In genomic region chr12:1533205-1533601, GRCh38 we compare ENCODE assay signal across 8 cellular contexts.
A peak's percentile ranks its signal among the peaks of the same experiment; 100 is the strongest.
DNase-seq lines count a peak whose midpoint lies in the region; ATAC-seq, FAIRE-seq and TF ChIP-seq lines count a peak whose summit lies in the region.

No MANE protein-coding gene starts in this region.

- H3K4me3 Mint-ChIP-seq in activated CD8-positive, alpha-beta memory T cell treated with anti-CD3 and anti-CD28 coated beads, Interleukin-2, amount 10 ng/mL, durations not matched to agents 7 days and 5 days = peak overlapping the region; percentile 75
- peak overlapping the region; percentile 80 for H3K4me3 Mint-ChIP-seq in neural progenitor cell

- H3K27ac Mint-ChIP-seq in activated CD8-positive, alpha-beta memory T cell treated with anti-CD3 and anti-CD28 coated beads, Interleukin-2, amount 10 ng/mL, durations not matched to agents 7 days and 5 days = peak overlapping the region; percentile 83
- H3K27ac Mint-ChIP-seq in neural progenitor cell = no peak overlapping the region

- peaks cover 40% of the 10 kb centered on the region for H3K4me1 Mint-ChIP-seq in activated CD8-positive, alpha-beta memory T cell treated with anti-CD3 and anti-CD28 coated beads, Interleukin-2, amount 10 ng/mL, durations not matched to agents 7 days and 5 days
- peaks cover 30% of the 10 kb centered on the region for H3K4me1 Mint-ChIP-seq in neural progenitor cell

- peaks cover 71% of the 10 kb centered on the region for H4K20me1 ChIP-seq in neural progenitor cell (ENCODE audit: low read depth)

- H3K36me3 ChIP-seq in neural progenitor cell = no peaks in the 10 kb centered on the region

- peaks cover 45% of the 10 kb centered on the region for H3K4me1 ChIP-seq in neural progenitor cell

- DNase-seq in CD1c-positive myeloid dendritic cell (ENCODE audit: extremely low spot score) (peak; percentile 16), neural progenitor cell (ENCODE audit: low spot score) (no peak), C1 segment of cervical spinal cord (lab: John Stamatoyannopoulos, UW) (no peak), NCI-H345 treated with DMSO at 0.1 percent for 48 hours (lab: John Stamatoyannopoulos, UW; ENCODE audit: unreplicated experiment) (no peak), GM12892 (ENCODE audit: insufficient read length) (no peak)
- peak; percentile 62 for DNase-seq in activated CD8-positive, alpha-beta memory T cell treated with anti-CD3 and anti-CD28 coated beads, Interleukin-2, amount 10 ng/mL, durations not matched to agents 7 days and 5 days

- H3K27me3 Mint-ChIP-seq in activated CD8-positive, alpha-beta memory T cell treated with anti-CD3 and anti-CD28 coated beads, Interleukin-2, amount 10 ng/mL, durations not matched to agents 7 days and 5 days = peaks cover 72% of the 10 kb centered on the region
- H3K27me3 Mint-ChIP-seq in neural progenitor cell (ENCODE audit: insufficient read depth, low read depth) = peaks cover 19% of the 10 kb centered on the region

- H3K36me3 Mint-ChIP-seq in activated CD8-positive, alpha-beta memory T cell treated with anti-CD3 and anti-CD28 coated beads, Interleukin-2, amount 10 ng/mL, durations not matched to agents 7 days and 5 days = peaks cover 1% of the 10 kb centered on the region
- H3K36me3 Mint-ChIP-seq in neural progenitor cell = peaks cover 6% of the 10 kb centered on the region

- CTCF ChIA-PET in activated CD8-positive, alpha-beta memory T cell treated with anti-CD3 and anti-CD28 coated beads, Interleukin-2, amount 10 ng/mL, durations not matched to agents 7 days and 5 days (lab: Charles Lee) = interaction anchor here (0.9 to 3.5 kb wide), 6 partner anchors 50 to 416 kb away, joined by 3 to 23 read pairs (median 4); no protein-coding TSS in a partner anchor

- H3K9ac ChIP-seq in neural progenitor cell = no peak overlapping the region

- H3K27me3 ChIP-seq in neural progenitor cell = peaks cover 55% of the 10 kb centered on the region

- H3K27ac ChIP-seq in neural progenitor cell = no peak overlapping the region

- FAIRE-seq in GM12892 (lab: Jason Lieb, UNC) = no peak

- no peak for TF ChIP-seq CTCF in neural progenitor cell (IDR thresholded peaks at IDR 0.05)

- peak overlapping the region; percentile 97 for H3K4me2 ChIP-seq in neural progenitor cell

- ATAC-seq in GM19025 (IDR thresholded peaks at IDR 0.05; ENCODE audit: low read depth, unreplicated experiment) (peak; percentile 1), HG03439 (IDR thresholded peaks at IDR 0.05; ENCODE audit: unreplicated experiment) (peak; percentile 21)
- peak; percentile 34 for ATAC-seq in activated CD8-positive, alpha-beta memory T cell treated with anti-CD3 and anti-CD28 coated beads, Interleukin-2, amount 10 ng/mL, durations not matched to agents 7 days and 5 days

- H3F3A ChIP-seq in neural progenitor cell (ENCODE audit: low read depth) = peaks cover 15% of the 10 kb centered on the region

- no peaks in the 10 kb centered on the region for H3K9me3 Mint-ChIP-seq in activated CD8-positive, alpha-beta memory T cell treated with anti-CD3 and anti-CD28 coated beads, Interleukin-2, amount 10 ng/mL, durations not matched to agents 7 days and 5 days (ENCODE audit: low read depth)
- peaks cover 5% of the 10 kb centered on the region for H3K9me3 Mint-ChIP-seq in neural progenitor cell

- H3K79me2 ChIP-seq in neural progenitor cell (ENCODE audit: low read depth) = peaks cover 89% of the 10 kb centered on the region

- no peak overlapping the region for H2AFZ ChIP-seq in neural progenitor cell (replicated peaks)

- no peaks in the 10 kb centered on the region for H3K9me3 ChIP-seq in neural progenitor cell (ENCODE audit: low read depth)

- TF ChIP-seq POLR2A in GM12892 (IDR thresholded peaks at IDR 0.05; ENCODE audit: low read depth, low read length) = no peak

- no peak overlapping the region for H3K4me3 ChIP-seq in neural progenitor cell

Comparison
In these comparisons a context has a peak if more than half of its experiments do, and no peak if none do; other contexts are left out.
1. DNase-seq: peak in CD1c-positive myeloid dendritic cell (single experiment) and activated CD8-positive, alpha-beta memory T cell treated with anti-CD3 and anti-CD28 coated beads, Interleukin-2, amount 10 ng/mL, durations not matched to agents 7 days and 5 days (single experiment); none in neural progenitor cell (single experiment), C1 segment of cervical spinal cord (0 of 14), NCI-H345 treated with DMSO at 0.1 percent for 48 hours (single experiment) and GM12892 (single experiment).
2. Peak in every context shown above with its lines, with median percentiles within 50 percentile points of each other: ATAC-seq.